Comparison of ENCODE assay signal across 16 cellular contexts in the genomic region with DNA sequence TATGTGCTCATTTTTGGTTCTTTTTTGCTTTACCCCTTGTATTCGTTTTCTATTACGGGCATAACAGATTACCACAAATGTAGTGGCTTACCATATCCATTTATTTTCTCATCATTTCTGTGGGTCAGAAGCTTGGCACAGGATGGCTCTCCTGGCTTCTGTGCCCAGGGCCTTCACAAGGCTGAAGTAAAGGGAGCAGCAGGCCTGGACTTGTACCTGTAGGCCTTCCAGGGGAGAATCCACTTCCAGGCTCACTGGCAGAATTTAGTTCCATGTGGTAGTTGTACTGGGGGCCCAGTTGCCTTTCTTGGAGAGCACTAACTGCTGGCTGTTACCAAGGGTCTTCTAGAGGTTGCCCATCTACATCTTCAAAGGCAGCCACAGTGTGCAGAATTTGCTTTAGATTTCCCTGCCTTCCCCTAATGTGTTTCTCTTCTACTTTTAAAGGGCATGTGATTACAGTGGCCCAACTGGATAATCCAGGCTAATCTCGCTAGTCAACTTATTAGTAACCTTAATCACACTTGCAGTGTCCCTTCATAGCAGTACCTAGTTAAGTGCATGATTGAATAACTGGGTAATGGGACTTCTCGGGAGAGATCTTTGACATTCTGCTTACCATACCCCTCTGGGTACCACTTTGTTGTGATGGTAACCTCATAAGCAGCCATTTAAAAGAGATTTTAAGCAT.
DNase-seq lines count a peak whose midpoint lies in the region; ATAC-seq, FAIRE-seq and TF ChIP-seq lines count a peak whose summit lies in the region.
"Had no signal": no experiment of that assay in that cellular context is flagged by ENCODE, and none has a peak within 500 bp of the region (broad histone marks: within the 10 kb centered on the region; RNA-seq: fewer than 3 reads in every experiment).

No MANE protein-coding gene starts in this region.

- peaks cover 31% of the 10 kb centered on the region for H3K4me1 ChIP-seq in RWPE2 (ENCODE audit: insufficient read depth, poor library complexity, severe bottlenecking)
- H3K4me1 ChIP-seq in gastroesophageal sphincter, result peaks cover 0 to 69% (median 4%) of the 10 kb centered on the region in 3 donors
- H3K4me1 ChIP-seq in HepG2 (ENCODE audit: insufficient read depth, low read length), result peaks cover 21% of the 10 kb centered on the region

- no peak for TF ChIP-seq RAD21 in HepG2 (CRISPR knock-in tag; IDR thresholded peaks at IDR 0.05)

- H3K36me3 ChIP-seq in RWPE2 (ENCODE audit: low read depth) (no peaks in the 10 kb centered on the region; the same call in 1 of the 2 replicates), gastroesophageal sphincter (no peaks in the 10 kb centered on the region), HepG2 (replicated peaks in 1 of 2; ENCODE audit: control insufficient read depth in 1 of 2, insufficient read depth in 2 of 2, low read length in 2 of 2) (no peaks in the 10 kb centered on the region)

- H3K4me3 ChIP-seq in RWPE2 (ENCODE audit: severe bottlenecking), result no peak overlapping the region
- H3K4me3 ChIP-seq in gastroesophageal sphincter, result no peak overlapping the region
- no peak overlapping the region for H3K4me3 ChIP-seq in HepG2 (replicated peaks in 1 of 3; ENCODE audit: insufficient read depth in 1 of 3, low read depth in 2 of 3, low read length in 3 of 3)

- POLR2A ChIA-PET in HepG2 (lab: Yijun Ruan, JAX), result no interaction called here

- no peak overlapping the region for H3K27ac ChIP-seq in RWPE2 (ENCODE audit: poor library complexity, severe bottlenecking)
- H3K27ac ChIP-seq in gastroesophageal sphincter, result peak overlapping the region in 3 of 4 donors; percentile 10 to 86 (median 54)
- no peak overlapping the region for H3K27ac ChIP-seq in HepG2 (ENCODE audit: extremely low read length, insufficient read depth, low read length)

- H3K9me3 ChIP-seq in RWPE2 (ENCODE audit: severe bottlenecking), result no peaks in the 10 kb centered on the region
- H3K9me3 ChIP-seq in gastroesophageal sphincter, result no peaks in the 10 kb centered on the region
- H3K9me3 ChIP-seq in HepG2 (ENCODE audit: low read length), result no peaks in the 10 kb centered on the region

- intact Hi-C loops in HepG2 (cut with micrococcal nuclease; ENCODE audit: unreplicated experiment), result loop anchor here (2.0 kb wide), 1 partner anchor 241 kb away; no protein-coding TSS in a partner anchor

- in situ Hi-C loops in HepG2 (cut with HindIII; ENCODE audit: extremely low pct_ligation_motif_present, low pct_unique_long_range_greater_than_20kb), result loop anchor here (5.0 kb wide), 2 partner anchors 67 to 172 kb away; partner anchors contain the start of genes CRADD and SOCS2

- no peak for FAIRE-seq in HepG2 (lab: Jason Lieb, UNC)

- no peak overlapping the region for H2AFZ ChIP-seq in HepG2 (ENCODE audit: low read length)

- no peak for TF ChIP-seq POLR2A in gastroesophageal sphincter (IDR thresholded peaks at IDR 0.05)
- no peak for TF ChIP-seq POLR2A in HepG2 (IDR thresholded peaks at IDR 0.05; ENCODE audit: insufficient read depth in 1 of 2, low read depth in 2 of 2, low read length in 2 of 2)

- ATAC-seq in RWPE2 (ENCODE audit: low read depth) (peak; percentile 49; the same call in 2 of the 3 replicates), gastroesophageal sphincter (no peak), HepG2 (no peak), HG03097 (IDR thresholded peaks at IDR 0.05; ENCODE audit: low FRiP score, unreplicated experiment) (no peak)
- no peak for ATAC-seq in stimulated activated effector memory CD8-positive, alpha-beta T cell treated with anti-CD3 and anti-CD28 coated beads, Interleukin-12 subunit alpha, Interleukin-12 subunit beta, amount 100 ng/mL, for 72 hours

- H3K79me2 ChIP-seq in HepG2 (ENCODE audit: insufficient read depth, low read length), result no peaks in the 10 kb centered on the region

- 86 to 90% methylated on average over 3 to 4 of the region's 4 CpGs for whole genome bisulfite sequencing in gastroesophageal sphincter (ENCODE audit: low coverage in 1 of 2), 2 donors
- WGBS in HepG2 (ENCODE audit: low lambda C conversion rate), result 96% methylated on average over 4 of the region's 4 CpGs

- no peaks in the 10 kb centered on the region for H3K9me3 Mint-ChIP-seq in stimulated activated effector memory CD8-positive, alpha-beta T cell treated with anti-CD3 and anti-CD28 coated beads, Interleukin-12 subunit alpha, Interleukin-12 subunit beta, amount 100 ng/mL, for 72 hours
- H3K9me3 Mint-ChIP-seq: IgD-negative memory B cell had no signal

- H3K4me1 Mint-ChIP-seq in stimulated activated effector memory CD8-positive, alpha-beta T cell treated with anti-CD3 and anti-CD28 coated beads, Interleukin-12 subunit alpha, Interleukin-12 subunit beta, amount 100 ng/mL, for 72 hours, result peaks cover 30% of the 10 kb centered on the region

- CTCF ChIA-PET in HepG2 (lab: Yijun Ruan, JAX; ENCODE audit: low intra/inter-chr PET ratio, low total read pairs), result no interaction called here

- TF ChIP-seq EP300 in gastroesophageal sphincter (IDR thresholded peaks at IDR 0.05), result no peak
- TF ChIP-seq EP300 in HepG2 (IDR thresholded peaks at IDR 0.05; ENCODE audit: low read depth in 2 of 2, low read length in 2 of 2), result no peak
- no peak for TF ChIP-seq EP300 in HepG2 (CRISPR knock-in tag; IDR thresholded peaks at IDR 0.05; ENCODE audit: borderline replicate concordance)

- H3K4me3 Mint-ChIP-seq in stimulated activated effector memory CD8-positive, alpha-beta T cell treated with anti-CD3 and anti-CD28 coated beads, Interleukin-12 subunit alpha, Interleukin-12 subunit beta, amount 100 ng/mL, for 72 hours, result peak overlapping the region; percentile 79

- TF ChIP-seq CTCF in RWPE2 (IDR thresholded peaks at IDR 0.05; ENCODE audit: poor library complexity, severe bottlenecking) (no peak), gastroesophageal sphincter (IDR thresholded peaks at IDR 0.05) (no peak), HepG2 (CRISPR knock-in tag; IDR thresholded peaks at IDR 0.05) (no peak)

- H4K20me1 ChIP-seq in HepG2 (ENCODE audit: insufficient read depth, low read length), result no peaks in the 10 kb centered on the region

- peak; percentile 13 for DNase-seq in DMS79 treated with DMSO at 0.1 percent for 48 hours (lab: John Stamatoyannopoulos, UW)
- no peak for DNase-seq in DMS79 (lab: John Stamatoyannopoulos, UW)
- no peak for DNase-seq in RWPE2 (ENCODE audit: low spot score)
- DNase-seq in stimulated activated effector memory CD8-positive, alpha-beta T cell treated with anti-CD3 and anti-CD28 coated beads, Interleukin-12 subunit alpha, Interleukin-12 subunit beta, amount 100 ng/mL, for 72 hours (ENCODE audit: low spot score in 2 of 2), result no peak
- DNase-seq in HepG2 (ENCODE audit: low spot score), result no peak
- no peak for DNase-seq in KG1 (lab: John Stamatoyannopoulos, UW)
- DNase-seq: activated CD4-positive, alpha-beta T cell treated with anti-CD3 and anti-CD28 coated beads for 48 hours; activated T-cell treated with anti-CD3 and anti-CD28 coated beads, Interleukin-2, amount 50 U/mL, for 1 hour; amygdala; hippocampal formation; NCI-H1105 treated with DMSO at 0.1 percent for 48 hours; stimulated activated CD4-positive, alpha-beta T cell treated with anti-CD3 and anti-CD28 coated beads, Interleukin-4, amount 100 ng/mL, for 24 hours; T-helper 2 cell had no signal

- no peak overlapping the region for H3K9ac ChIP-seq in HepG2 (ENCODE audit: insufficient read depth, low read depth, low read length)

- H3K27me3 ChIP-seq in RWPE2 (ENCODE audit: insufficient read depth, poor library complexity, severe bottlenecking), result no peaks in the 10 kb centered on the region
- H3K27me3 ChIP-seq in gastroesophageal sphincter, result no peaks in the 10 kb centered on the region
- no peaks in the 10 kb centered on the region for H3K27me3 ChIP-seq in HepG2 (ENCODE audit: control insufficient read depth in 1 of 2, insufficient read depth in 2 of 2, low read length in 2 of 2)

- no peaks in the 10 kb centered on the region for H3K36me3 Mint-ChIP-seq in stimulated activated effector memory CD8-positive, alpha-beta T cell treated with anti-CD3 and anti-CD28 coated beads, Interleukin-12 subunit alpha, Interleukin-12 subunit beta, amount 100 ng/mL, for 72 hours
- H3K36me3 Mint-ChIP-seq: IgD-negative memory B cell had no signal

- no peak overlapping the region for H3K4me2 ChIP-seq in HepG2 (ENCODE audit: low read depth, low read length)

- H3K27ac Mint-ChIP-seq in stimulated activated effector memory CD8-positive, alpha-beta T cell treated with anti-CD3 and anti-CD28 coated beads, Interleukin-12 subunit alpha, Interleukin-12 subunit beta, amount 100 ng/mL, for 72 hours, result no peak overlapping the region
- H3K27ac Mint-ChIP-seq: IgD-negative memory B cell had no signal

- no TSS peak for BruUV-seq in HepG2 (replicated peaks; lab: Mats Ljungman, UMichigan)

TF ChIP-seq in HepG2, 621 proteins besides CTCF, POLR2A, EP300 and RAD21 (continues in another document):
- TF ChIP-seq MBD4 (IDR thresholded peaks at IDR 0.05; ENCODE audit: borderline replicate concordance, low read length) (no peak), ZNF530 (CRISPR knock-in tag; IDR thresholded peaks at IDR 0.05; ENCODE audit: low read depth) (no peak), ZSCAN25 (CRISPR knock-in tag; IDR thresholded peaks at IDR 0.05) (no peak), YY1 (IDR thresholded peaks at IDR 0.05; ENCODE audit: insufficient read depth, insufficient replicate concordance, low read depth, low read length) (no peak), ZNF720 (CRISPR knock-in tag; IDR thresholded peaks at IDR 0.05) (no peak)
- TF ChIP-seq, protein P1, sequence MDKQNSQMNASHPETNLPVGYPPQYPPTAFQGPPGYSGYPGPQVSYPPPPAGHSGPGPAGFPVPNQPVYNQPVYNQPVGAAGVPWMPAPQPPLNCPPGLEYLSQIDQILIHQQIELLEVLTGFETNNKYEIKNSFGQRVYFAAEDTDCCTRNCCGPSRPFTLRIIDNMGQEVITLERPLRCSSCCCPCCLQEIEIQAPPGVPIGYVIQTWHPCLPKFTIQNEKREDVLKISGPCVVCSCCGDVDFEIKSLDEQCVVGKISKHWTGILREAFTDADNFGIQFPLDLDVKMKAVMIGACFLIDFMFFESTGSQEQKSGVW (CRISPR knock-in tag; IDR thresholded peaks at IDR 0.05; ENCODE audit: borderline replicate concordance), result no peak

Comparison
In these comparisons a context has a peak if more than half of its experiments do, and no peak if none do; other contexts are left out.
1. H3K27ac ChIP-seq: peak in gastroesophageal sphincter (3 of 4); none in RWPE2 (single experiment) and HepG2 (single experiment).